In the genomic region with DNA sequence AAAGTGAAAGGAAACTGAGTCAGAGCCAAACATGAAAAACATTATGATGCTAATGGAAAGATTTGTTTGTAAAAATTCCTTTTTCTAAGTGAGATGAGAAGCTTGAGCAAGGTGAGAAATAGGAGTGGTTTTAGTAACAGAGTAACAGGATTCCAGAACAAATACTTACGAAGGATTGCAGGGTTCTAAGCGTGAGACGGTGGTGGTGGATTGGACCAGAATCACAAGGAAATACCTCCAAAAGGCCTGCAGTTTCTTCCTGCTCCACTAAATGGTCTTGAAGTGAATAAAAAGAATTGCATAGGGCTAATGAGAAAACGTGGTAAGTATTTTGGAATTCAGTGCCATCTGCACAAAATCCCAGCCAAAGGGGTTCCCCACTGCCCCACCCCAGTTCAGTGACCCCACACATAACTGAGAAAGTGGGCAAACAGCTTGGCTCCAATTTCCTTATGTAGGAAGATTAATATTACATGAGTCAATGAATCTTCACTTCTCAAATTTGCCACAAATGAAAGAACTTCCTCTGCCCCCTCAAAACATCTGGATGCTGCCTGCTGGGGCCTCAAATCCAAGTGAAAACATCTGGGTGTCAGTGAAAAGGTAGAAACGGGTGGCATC, we compare ENCODE assay signal across 14 cellular contexts.
DNase-seq lines count a peak whose midpoint lies in the region; ATAC-seq and TF ChIP-seq lines count a peak whose summit lies in the region.
"Had no signal": no experiment of that assay in that cellular context is flagged by ENCODE, and none has a peak within 500 bp of the region (broad histone marks: within the 10 kb centered on the region; RNA-seq: fewer than 3 reads in every experiment).

No MANE protein-coding gene starts in this region.

- peak overlapping the region in 1 of 11 experiments; percentile 2; a peak in 1 of 22 replicates for H3K27ac ChIP-seq in BLaER1 treated with 17β-estradiol and CSF1 and Interleukin-3, amounts not matched to agents 10 nM and 100 nM
- H3K27ac ChIP-seq in esophagus muscularis mucosa (replicated peaks in 1 of 4), result peak overlapping the region in 1 of 4 donors; percentile 2

- H4K20me1 ChIP-seq in BLaER1 treated with 17β-estradiol and CSF1 and Interleukin-3, amounts not matched to agents 10 nM and 100 nM, result no peaks in the 10 kb centered on the region

- TF ChIP-seq POLR2A in esophagus muscularis mucosa (IDR thresholded peaks at IDR 0.05; ENCODE audit: low read depth), result no peak

- H3K4me3 ChIP-seq in BLaER1 treated with 17β-estradiol and CSF1 and Interleukin-3, amounts not matched to agents 10 nM and 100 nM, result no peak overlapping the region
- no peak overlapping the region for H3K4me3 ChIP-seq in esophagus muscularis mucosa

- DNase-seq in LHCN-M2 (ENCODE audit: low read depth) (peak; percentile 22), esophagus muscularis mucosa (ENCODE audit: extremely low spot score) (peak; percentile 39), renal cortical epithelial cell (ENCODE audit: low read depth) (peak; percentile 18), DMS53 (lab: John Stamatoyannopoulos, UW) (no peak), activated gamma-delta T cell (lab: John Stamatoyannopoulos, UW) (no peak)
- DNase-seq in activated CD4-positive, alpha-beta T cell treated with anti-CD3 and anti-CD28 coated beads for 1 hour, result no peak
- DNase-seq: CD4-positive, alpha-beta T cell; Kasumi-1; NCI-H2107; stimulated activated CD4-positive, alpha-beta T cell treated with anti-CD3 and anti-CD28 coated beads, Interleukin-4, amount 100 ng/mL, for 24 hours; stimulated activated naive B cell treated with anti-CD40 and anti-IgM and Interleukin-4, amounts not matched to agents 10 μg/mL and 1 μg/mL and 100 μg/mL, for 72 hours; T-cell had no signal

- peaks cover 0 to 18% (median 0%) of the 10 kb centered on the region in 11 experiments; a peak in 5 of 22 replicates for H3K27me3 ChIP-seq in BLaER1 treated with 17β-estradiol and CSF1 and Interleukin-3, amounts not matched to agents 10 nM and 100 nM
- no peaks in the 10 kb centered on the region for H3K27me3 ChIP-seq in esophagus muscularis mucosa

- no peak overlapping the region for H3K9ac ChIP-seq in BLaER1 treated with 17β-estradiol and CSF1 and Interleukin-3, amounts not matched to agents 10 nM and 100 nM

- intact Hi-C loops in esophagus muscularis mucosa (cut with DNase I), result no loop called here

- H3K9me3 ChIP-seq in BLaER1 treated with 17β-estradiol and CSF1 and Interleukin-3, amounts not matched to agents 10 nM and 100 nM (replicated peaks in 1 of 11), result peaks cover 0 to 9% (median 0%) of the 10 kb centered on the region in 11 experiments; a peak in 2 of 22 replicates
- no peaks in the 10 kb centered on the region for H3K9me3 ChIP-seq in esophagus muscularis mucosa

- WGBS in esophagus muscularis mucosa, result 75% methylated on average over 5 of the region's 5 CpGs

- peaks cover 35 to 69% (median 40%) of the 10 kb centered on the region in 10 experiments for H3K4me1 ChIP-seq in BLaER1 treated with 17β-estradiol and CSF1 and Interleukin-3, amounts not matched to agents 10 nM and 100 nM
- peaks cover 18 to 25% (median 23%) of the 10 kb centered on the region in 4 donors for H3K4me1 ChIP-seq in esophagus muscularis mucosa

- no peak for TF ChIP-seq EP300 in esophagus muscularis mucosa (IDR thresholded peaks at IDR 0.05)

- ATAC-seq in GM19324 (IDR thresholded peaks at IDR 0.05; ENCODE audit: low FRiP score, unreplicated experiment), result no peak
- ATAC-seq: stimulated activated naive B cell treated with anti-CD40 and anti-IgM and Interleukin-4, amounts not matched to agents 10 μg/mL and 1 μg/mL and 100 μg/mL, for 72 hours; T-cell had no signal

- TF ChIP-seq CTCF in esophagus muscularis mucosa (IDR thresholded peaks at IDR 0.05), result no peak

- peak overlapping the region; percentile 39 to 74 (median 56) for H3K4me2 ChIP-seq in BLaER1 treated with 17β-estradiol and CSF1 and Interleukin-3, amounts not matched to agents 10 nM and 100 nM

- no peaks in the 10 kb centered on the region for H3K36me3 ChIP-seq in BLaER1 treated with 17β-estradiol and CSF1 and Interleukin-3, amounts not matched to agents 10 nM and 100 nM
- H3K36me3 ChIP-seq in esophagus muscularis mucosa, result no peaks in the 10 kb centered on the region

Comparison
In these comparisons a context has a peak if more than half of its experiments do, and no peak if none do; other contexts are left out.
1. DNase-seq: peak in LHCN-M2 (single experiment), esophagus muscularis mucosa (single experiment) and renal cortical epithelial cell (single experiment); none in activated CD4-positive, alpha-beta T cell treated with anti-CD3 and anti-CD28 coated beads for 1 hour (single experiment), DMS53 (single experiment) and activated gamma-delta T cell (single experiment).